Comparison of ENCODE assay signal across 8 cellular contexts in genomic region chr2:108533832-108534576, GRCh38. TPM values are rescaled to one million over a fixed set of nuclear protein-coding genes. Genes with fewer than 3 reads are reported as not detected.
DNase-seq lines count a peak whose midpoint lies in the region; ATAC-seq and TF ChIP-seq lines count a peak whose summit lies in the region.

Gene LIMS1, plus strand, starts transcription at chr2:108534470. Its CDS starts 93 bp downstream, at chr2:108534563.

- H3K36me3 Mint-ChIP-seq in natural killer cell, result no peaks in the 10 kb centered on the region

- no peaks in the 10 kb centered on the region for H3K9me3 ChIP-seq in fibroblast of lung (ENCODE audit: control insufficient read depth, insufficient read depth, low read depth, low read length)

- peak within 1 kb of the TSS; percentile 90 for H3K9ac ChIP-seq in fibroblast of lung (ENCODE audit: insufficient read depth, low read length)

- H4K20me1 ChIP-seq in fibroblast of lung (ENCODE audit: control insufficient read depth, extremely low read depth, insufficient read depth, low read length), result no peaks in the 10 kb centered on the region

- peak within 1 kb of the TSS; percentile 79 for H3K4me3 ChIP-seq in Jurkat, Clone E6-1 (ENCODE audit: low read length)
- H3K4me3 ChIP-seq in fibroblast of lung (replicated peaks in 1 of 4; ENCODE audit: control extremely low read depth in 1 of 4, insufficient read depth in 1 of 4, low read depth in 3 of 4, low read length in 4 of 4), result peak within 1 kb of the TSS; percentile 72 to 91 (median 82)

- no peaks in the 10 kb centered on the region for H3K27me3 ChIP-seq in fibroblast of lung (ENCODE audit: control insufficient read depth, insufficient read depth, low read length)

- H3K27me3 Mint-ChIP-seq in natural killer cell (ENCODE audit: low read depth in 2 of 2), result no peaks in the 10 kb centered on the region

- peak within 1 kb of the TSS; percentile 85 for H3K4me2 ChIP-seq in fibroblast of lung (ENCODE audit: extremely low read depth, insufficient read depth, low read length)

- peak within 1 kb of the TSS; percentile 72 for H2AFZ ChIP-seq in fibroblast of lung (ENCODE audit: low read length)

- peak; percentile 89 for ATAC-seq in GM21619 (IDR thresholded peaks at IDR 0.05; ENCODE audit: unreplicated experiment)
- ATAC-seq in natural killer cell, result peak; percentile 92 to 98 (median 93)

- H3K27ac ChIP-seq in fibroblast of lung (ENCODE audit: insufficient read depth, low read length), result peak within 1 kb of the TSS; percentile 88

- H3K27ac Mint-ChIP-seq in natural killer cell, result peak within 1 kb of the TSS; percentile 60 to 79

- peaks cover 43% of the 10 kb centered on the region for H3K79me2 ChIP-seq in fibroblast of lung (ENCODE audit: control insufficient read depth, insufficient read depth, low read length)

- H3K4me1 Mint-ChIP-seq in natural killer cell, result peaks cover 13 to 18% of the 10 kb centered on the region in 2 donors

- TF ChIP-seq CTCF in fibroblast of lung (conservative IDR thresholded peaks at IDR 0.05 in 1 of 2, IDR thresholded peaks at IDR 0.05 in 1 of 2; ENCODE audit: low read depth in 1 of 2, low read length in 2 of 2) (no peak), natural killer cell (IDR thresholded peaks at IDR 0.05) (no peak)

- peaks cover 14% of the 10 kb centered on the region for H3K4me1 ChIP-seq in fibroblast of lung (ENCODE audit: control insufficient read depth, extremely low read depth, insufficient read depth, low read length)

- no peaks in the 10 kb centered on the region for H3K9me3 Mint-ChIP-seq in natural killer cell

- peak within 1 kb of the TSS; percentile 93 for H3K4me3 Mint-ChIP-seq in natural killer cell

- intact Hi-C loops in natural killer cell (cut with micrococcal nuclease), result loop anchor here (2.0 to 10.0 kb wide), 2 partner anchors 85 to 91 kb away; partner anchors contain the start of gene GCC2

- DNase-seq in DMS79 treated with DMSO at 0.1 percent for 48 hours (lab: John Stamatoyannopoulos, UW), result peak; percentile 65
- peak; percentile 68 for DNase-seq in Jurkat, Clone E6-1 (ENCODE audit: low read depth, low spot score)
- DNase-seq in RKO (ENCODE audit: low spot score), result peak; percentile 90
- DNase-seq in activated T-helper 1 cell treated with anti-CD3 and anti-CD28 coated beads, Interleukin-2, amount 50 U/mL, for 16 hours (ENCODE audit: low read depth in 1 of 2, low spot score in 1 of 2), result peak; percentile 75 to 84
- peak; percentile 86 to 88 for DNase-seq in fibroblast of lung (ENCODE audit: low read depth in 2 of 2)
- peak; percentile 74 for DNase-seq in natural killer cell
- DNase-seq in stimulated activated naive CD4-positive, alpha-beta T cell (lab: John Stamatoyannopoulos, UW), result peak; percentile 71 to 86 (median 84)

- no peaks in the 10 kb centered on the region for H3K36me3 ChIP-seq in fibroblast of lung (ENCODE audit: control insufficient read depth, insufficient read depth, low read length)

RNA-seq across cellular contexts. Expression of gene LIMS1, which starts in this region (rescaled TPM):
- polyA plus RNA-seq in Jurkat, Clone E6-1 (2012; ENCODE audit: insufficient read depth, insufficient read length), result 35.1 TPM
- total RNA-seq in fibroblast of lung, result 52.7 and 63.7 TPM in 2 replicates
- polyA plus RNA-seq in fibroblast of lung, result 100 and 108 TPM in 2 replicates
- polyA plus RNA-seq in fibroblast of lung (2012), result 50.2 and 61.0 TPM in 2 replicates
- polyA minus RNA-seq in fibroblast of lung (ENCODE audit: low replicate concordance), result 84.0 and 84.7 TPM in 2 replicates
- 10 to 100 TPM; 31.6 to 41.4 (median 34.8) TPM for total RNA-seq in natural killer cell

Comparison
In these comparisons a context has a peak if more than half of its experiments do, and no peak if none do; other contexts are left out.
1. Peak in every context shown above with its lines: DNase-seq, ATAC-seq, H3K4me3 ChIP-seq and H3K27ac ChIP-seq.